ENCODE assay signal across 1 cellular context in the genomic region with DNA sequence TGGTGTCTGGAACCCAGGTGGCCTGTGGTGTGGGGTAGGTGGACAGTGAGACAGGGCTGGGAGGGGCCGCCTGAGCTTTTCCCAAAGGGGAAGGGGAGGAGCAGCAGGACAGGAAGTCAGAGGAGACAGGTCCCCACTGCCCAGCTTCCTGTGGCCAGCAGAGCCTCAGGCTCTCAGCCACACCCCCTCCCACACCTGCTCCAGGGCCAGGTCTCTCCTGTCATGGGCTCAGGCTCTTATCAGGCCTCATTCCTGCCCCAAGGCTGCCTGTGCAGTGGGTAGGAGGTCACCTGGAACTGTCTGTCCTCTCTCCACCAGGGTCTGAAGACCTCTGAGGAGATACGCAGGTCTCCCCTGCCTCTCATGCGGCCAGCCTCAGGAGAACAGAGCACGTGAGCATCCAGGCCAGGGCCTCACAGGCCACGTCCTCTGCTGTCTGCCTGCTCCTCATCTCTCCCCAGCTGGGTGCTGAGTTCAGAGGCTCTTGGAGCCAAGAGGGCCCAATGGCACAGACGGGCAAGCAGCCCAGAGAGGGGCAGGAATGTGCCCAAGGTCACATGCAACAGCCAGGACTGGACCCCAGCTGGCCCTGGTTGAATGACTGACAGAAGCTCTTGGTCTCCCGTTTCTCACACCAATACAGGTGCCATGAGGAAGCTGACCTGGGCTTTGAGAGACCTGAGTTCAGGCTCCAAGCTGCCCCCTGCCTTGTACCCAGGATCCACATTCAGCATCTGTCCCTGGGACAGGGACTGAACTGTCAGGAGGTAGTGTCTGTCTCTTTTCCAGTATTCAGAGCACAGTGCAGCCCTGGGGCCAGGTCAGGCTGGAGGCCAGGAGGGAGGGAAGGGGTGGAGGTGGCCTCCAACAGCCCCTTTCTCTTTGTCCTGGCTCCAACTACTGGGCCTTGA.
A peak's percentile ranks its signal among the peaks of the same experiment; 100 is the strongest.
TF ChIP-seq lines count a peak whose summit lies in the region.

No MANE protein-coding gene starts in this region.

TF ChIP-seq in K562, 482 proteins besides CTCF, POLR2A, EP300 and RAD21 (continues in another document):
- TF ChIP-seq, protein P1, sequence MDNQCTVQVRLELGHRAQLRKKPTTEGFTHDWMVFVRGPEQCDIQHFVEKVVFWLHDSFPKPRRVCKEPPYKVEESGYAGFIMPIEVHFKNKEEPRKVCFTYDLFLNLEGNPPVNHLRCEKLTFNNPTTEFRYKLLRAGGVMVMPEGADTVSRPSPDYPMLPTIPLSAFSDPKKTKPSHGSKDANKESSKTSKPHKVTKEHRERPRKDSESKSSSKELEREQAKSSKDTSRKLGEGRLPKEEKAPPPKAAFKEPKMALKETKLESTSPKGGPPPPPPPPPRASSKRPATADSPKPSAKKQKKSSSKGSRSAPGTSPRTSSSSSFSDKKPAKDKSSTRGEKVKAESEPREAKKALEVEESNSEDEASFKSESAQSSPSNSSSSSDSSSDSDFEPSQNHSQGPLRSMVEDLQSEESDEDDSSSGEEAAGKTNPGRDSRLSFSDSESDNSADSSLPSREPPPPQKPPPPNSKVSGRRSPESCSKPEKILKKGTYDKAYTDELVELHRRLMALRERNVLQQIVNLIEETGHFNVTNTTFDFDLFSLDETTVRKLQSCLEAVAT (IDR thresholded peaks at IDR 0.05) = no peak
- peak in 1 of 2 experiments; percentile 26; a peak in 1 of 4 replicates for TF ChIP-seq RCOR1 (IDR thresholded peaks at IDR 0.05; ENCODE audit: borderline replicate concordance in 1 of 2, low read depth in 2 of 2, low read length in 2 of 2)
- TF ChIP-seq GTF2E2 (tag; IDR thresholded peaks at IDR 0.05) = 0 out of 2 replicates have a peak, but pooled peaks have one; percentile 61
- peak; percentile 1 for TF ChIP-seq ZFP36 (IDR thresholded peaks at IDR 0.05; ENCODE audit: low read depth, low read length, partially characterized antibody)
- TF ChIP-seq, protein P2, sequence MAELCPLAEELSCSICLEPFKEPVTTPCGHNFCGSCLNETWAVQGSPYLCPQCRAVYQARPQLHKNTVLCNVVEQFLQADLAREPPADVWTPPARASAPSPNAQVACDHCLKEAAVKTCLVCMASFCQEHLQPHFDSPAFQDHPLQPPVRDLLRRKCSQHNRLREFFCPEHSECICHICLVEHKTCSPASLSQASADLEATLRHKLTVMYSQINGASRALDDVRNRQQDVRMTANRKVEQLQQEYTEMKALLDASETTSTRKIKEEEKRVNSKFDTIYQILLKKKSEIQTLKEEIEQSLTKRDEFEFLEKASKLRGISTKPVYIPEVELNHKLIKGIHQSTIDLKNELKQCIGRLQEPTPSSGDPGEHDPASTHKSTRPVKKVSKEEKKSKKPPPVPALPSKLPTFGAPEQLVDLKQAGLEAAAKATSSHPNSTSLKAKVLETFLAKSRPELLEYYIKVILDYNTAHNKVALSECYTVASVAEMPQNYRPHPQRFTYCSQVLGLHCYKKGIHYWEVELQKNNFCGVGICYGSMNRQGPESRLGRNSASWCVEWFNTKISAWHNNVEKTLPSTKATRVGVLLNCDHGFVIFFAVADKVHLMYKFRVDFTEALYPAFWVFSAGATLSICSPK (IDR thresholded peaks at IDR 0.05; ENCODE audit: borderline replicate concordance) = no peak
- no peak for TF ChIP-seq PPARD (CRISPR knock-in tag; IDR thresholded peaks at IDR 0.05)
- no peak for TF ChIP-seq ZKSCAN8 (CRISPR knock-in tag; IDR thresholded peaks at IDR 0.05)
- TF ChIP-seq CBFA2T3 (IDR thresholded peaks at IDR 0.05) = peak; percentile 54
- no peak for TF ChIP-seq ZNF347 (CRISPR knock-in tag; IDR thresholded peaks at IDR 0.05; ENCODE audit: low read depth)
- no peak for TF ChIP-seq GTF2A2 (tag; IDR thresholded peaks at IDR 0.05)
- no peak for TF ChIP-seq SIN3B (IDR thresholded peaks at IDR 0.05; ENCODE audit: low read depth)
- no peak for TF ChIP-seq ZNF695 (CRISPR knock-in tag; IDR thresholded peaks at IDR 0.05)
- no peak for TF ChIP-seq ZNF583 (CRISPR knock-in tag; IDR thresholded peaks at IDR 0.05)
- peak; percentile 76 for TF ChIP-seq SPI1 (IDR thresholded peaks at IDR 0.05; ENCODE audit: borderline replicate concordance, low read depth, low read length)
- TF ChIP-seq ZNF239 (CRISPR knock-in tag; IDR thresholded peaks at IDR 0.05) = no peak
- TF ChIP-seq CBX1 (IDR thresholded peaks at IDR 0.05; ENCODE audit: low read depth) = no peak
- TF ChIP-seq ELF1 (tag; IDR thresholded peaks at IDR 0.05) = no peak
- no peak for TF ChIP-seq FOXK2 (conservative IDR thresholded peaks at IDR 0.05 in 1 of 2, IDR thresholded peaks at IDR 0.05 in 1 of 2; ENCODE audit: low read depth in 2 of 2)
- TF ChIP-seq RBM25 (IDR thresholded peaks at IDR 0.05; ENCODE audit: low read depth, low read length, severe bottlenecking) = no peak
- TF ChIP-seq JUND (IDR thresholded peaks at IDR 0.05; ENCODE audit: borderline replicate concordance, low read depth, low read length) = 0 out of 2 replicates have a peak, but pooled peaks have one; percentile 23
- no peak for TF ChIP-seq JUND (tag; IDR thresholded peaks at IDR 0.05; ENCODE audit: borderline replicate concordance, low read depth, low read length)
- TF ChIP-seq CTBP1 (IDR thresholded peaks at IDR 0.05; ENCODE audit: borderline replicate concordance) = peak; percentile 59; the same call in 1 of the 2 replicates
- peak in 1 of 2 experiments; percentile 31; a peak in 1 of 4 replicates for TF ChIP-seq HDAC1 (IDR thresholded peaks at IDR 0.05)
- TF ChIP-seq ZNF316 (IDR thresholded peaks at IDR 0.05) = no peak
- peak; percentile 59; the same call in 1 of the 2 replicates for TF ChIP-seq MXI1 (IDR thresholded peaks at IDR 0.05; ENCODE audit: low read depth, low read length)
- TF ChIP-seq RBM22 (IDR thresholded peaks at IDR 0.05; ENCODE audit: low read depth, low read length, poor library complexity, severe bottlenecking) = no peak
- TF ChIP-seq CBFB (CRISPR knock-in tag; IDR thresholded peaks at IDR 0.05) = no peak
- peak; percentile 61 for TF ChIP-seq GABPB1 (CRISPR knock-in tag; IDR thresholded peaks at IDR 0.05)
- TF ChIP-seq, protein P3, sequence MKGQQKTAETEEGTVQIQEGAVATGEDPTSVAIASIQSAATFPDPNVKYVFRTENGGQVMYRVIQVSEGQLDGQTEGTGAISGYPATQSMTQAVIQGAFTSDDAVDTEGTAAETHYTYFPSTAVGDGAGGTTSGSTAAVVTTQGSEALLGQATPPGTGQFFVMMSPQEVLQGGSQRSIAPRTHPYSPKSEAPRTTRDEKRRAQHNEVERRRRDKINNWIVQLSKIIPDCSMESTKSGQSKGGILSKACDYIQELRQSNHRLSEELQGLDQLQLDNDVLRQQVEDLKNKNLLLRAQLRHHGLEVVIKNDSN (CRISPR knock-in tag; IDR thresholded peaks at IDR 0.05) = peak; percentile 80
- TF ChIP-seq, protein P4, sequence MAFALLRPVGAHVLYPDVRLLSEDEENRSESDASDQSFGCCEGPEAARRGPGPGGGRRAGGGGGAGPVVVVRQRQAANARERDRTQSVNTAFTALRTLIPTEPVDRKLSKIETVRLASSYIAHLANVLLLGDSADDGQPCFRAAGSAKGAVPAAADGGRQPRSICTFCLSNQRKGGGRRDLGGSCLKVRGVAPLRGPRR (CRISPR knock-in tag; IDR thresholded peaks at IDR 0.05) = no peak
- TF ChIP-seq, protein P5, sequence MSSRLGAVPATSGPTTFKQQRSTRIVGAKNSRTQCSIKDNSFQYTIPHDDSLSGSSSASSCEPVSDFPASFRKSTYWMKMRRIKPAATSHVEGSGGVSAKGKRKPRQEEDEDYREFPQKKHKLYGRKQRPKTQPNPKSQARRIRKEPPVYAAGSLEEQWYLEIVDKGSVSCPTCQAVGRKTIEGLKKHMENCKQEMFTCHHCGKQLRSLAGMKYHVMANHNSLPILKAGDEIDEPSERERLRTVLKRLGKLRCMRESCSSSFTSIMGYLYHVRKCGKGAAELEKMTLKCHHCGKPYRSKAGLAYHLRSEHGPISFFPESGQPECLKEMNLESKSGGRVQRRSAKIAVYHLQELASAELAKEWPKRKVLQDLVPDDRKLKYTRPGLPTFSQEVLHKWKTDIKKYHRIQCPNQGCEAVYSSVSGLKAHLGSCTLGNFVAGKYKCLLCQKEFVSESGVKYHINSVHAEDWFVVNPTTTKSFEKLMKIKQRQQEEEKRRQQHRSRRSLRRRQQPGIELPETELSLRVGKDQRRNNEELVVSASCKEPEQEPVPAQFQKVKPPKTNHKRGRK (tag; IDR thresholded peaks at IDR 0.05) = no peak
- TF ChIP-seq, protein P6, sequence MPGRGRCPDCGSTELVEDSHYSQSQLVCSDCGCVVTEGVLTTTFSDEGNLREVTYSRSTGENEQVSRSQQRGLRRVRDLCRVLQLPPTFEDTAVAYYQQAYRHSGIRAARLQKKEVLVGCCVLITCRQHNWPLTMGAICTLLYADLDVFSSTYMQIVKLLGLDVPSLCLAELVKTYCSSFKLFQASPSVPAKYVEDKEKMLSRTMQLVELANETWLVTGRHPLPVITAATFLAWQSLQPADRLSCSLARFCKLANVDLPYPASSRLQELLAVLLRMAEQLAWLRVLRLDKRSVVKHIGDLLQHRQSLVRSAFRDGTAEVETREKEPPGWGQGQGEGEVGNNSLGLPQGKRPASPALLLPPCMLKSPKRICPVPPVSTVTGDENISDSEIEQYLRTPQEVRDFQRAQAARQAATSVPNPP (IDR thresholded peaks at IDR 0.05; ENCODE audit: borderline replicate concordance, insufficient read depth, insufficient read length) = no peak
- TF ChIP-seq KHSRP (IDR thresholded peaks at IDR 0.05) = no peak
- TF ChIP-seq ZEB2 (IDR thresholded peaks at IDR 0.05) = peak; percentile 35; the same call in 1 of the 2 replicates
- peak; percentile 52 for TF ChIP-seq CBFA2T2 (conservative IDR thresholded peaks at IDR 0.05)
- TF ChIP-seq CREB1 (IDR thresholded peaks at IDR 0.05) = no peak
- TF ChIP-seq CREB1 (CRISPR knock-in tag; IDR thresholded peaks at IDR 0.05) = no peak
- TF ChIP-seq SAP30 (IDR thresholded peaks at IDR 0.05; ENCODE audit: borderline replicate concordance, insufficient read depth, low read depth, low read length, poor library complexity, severe bottlenecking) = peak; percentile 30
- TF ChIP-seq, protein P7, sequence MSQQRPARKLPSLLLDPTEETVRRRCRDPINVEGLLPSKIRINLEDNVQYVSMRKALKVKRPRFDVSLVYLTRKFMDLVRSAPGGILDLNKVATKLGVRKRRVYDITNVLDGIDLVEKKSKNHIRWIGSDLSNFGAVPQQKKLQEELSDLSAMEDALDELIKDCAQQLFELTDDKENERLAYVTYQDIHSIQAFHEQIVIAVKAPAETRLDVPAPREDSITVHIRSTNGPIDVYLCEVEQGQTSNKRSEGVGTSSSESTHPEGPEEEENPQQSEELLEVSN (IDR thresholded peaks at IDR 0.05; ENCODE audit: borderline replicate concordance in 1 of 2, extremely low read depth in 1 of 2, insufficient read depth in 1 of 2, insufficient read length in 1 of 2, low read depth in 1 of 2, low read length in 1 of 2, poor library complexity in 1 of 2, severe bottlenecking in 1 of 2) = peak in 1 of 2 experiments; percentile 55
- TF ChIP-seq ZSCAN32 (CRISPR knock-in tag; IDR thresholded peaks at IDR 0.05) = no peak
- TF ChIP-seq, protein P8, sequence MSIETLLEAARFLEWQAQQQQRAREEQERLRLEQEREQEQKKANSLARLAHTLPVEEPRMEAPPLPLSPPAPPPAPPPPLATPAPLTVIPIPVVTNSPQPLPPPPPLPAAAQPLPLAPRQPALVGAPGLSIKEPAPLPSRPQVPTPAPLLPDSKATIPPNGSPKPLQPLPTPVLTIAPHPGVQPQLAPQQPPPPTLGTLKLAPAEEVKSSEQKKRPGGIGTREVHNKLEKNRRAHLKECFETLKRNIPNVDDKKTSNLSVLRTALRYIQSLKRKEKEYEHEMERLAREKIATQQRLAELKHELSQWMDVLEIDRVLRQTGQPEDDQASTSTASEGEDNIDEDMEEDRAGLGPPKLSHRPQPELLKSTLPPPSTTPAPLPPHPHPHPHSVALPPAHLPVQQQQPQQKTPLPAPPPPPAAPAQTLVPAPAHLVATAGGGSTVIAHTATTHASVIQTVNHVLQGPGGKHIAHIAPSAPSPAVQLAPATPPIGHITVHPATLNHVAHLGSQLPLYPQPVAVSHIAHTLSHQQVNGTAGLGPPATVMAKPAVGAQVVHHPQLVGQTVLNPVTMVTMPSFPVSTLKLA (conservative IDR thresholded peaks at IDR 0.05) = peak in 1 of 2 experiments; percentile 63; a peak in 2 of 4 replicates
- TF ChIP-seq ERF (CRISPR knock-in tag; IDR thresholded peaks at IDR 0.05) = no peak
- TF ChIP-seq ASH1L (IDR thresholded peaks at IDR 0.05; ENCODE audit: borderline replicate concordance, low read depth, partially characterized antibody) = no peak
- no peak for TF ChIP-seq TRIM28 (IDR thresholded peaks at IDR 0.05)
- TF ChIP-seq DMBX1 (CRISPR knock-in tag; IDR thresholded peaks at IDR 0.05; ENCODE audit: borderline replicate concordance) = peak; percentile 14; the same call in 1 of the 2 replicates
- TF ChIP-seq, protein P9, sequence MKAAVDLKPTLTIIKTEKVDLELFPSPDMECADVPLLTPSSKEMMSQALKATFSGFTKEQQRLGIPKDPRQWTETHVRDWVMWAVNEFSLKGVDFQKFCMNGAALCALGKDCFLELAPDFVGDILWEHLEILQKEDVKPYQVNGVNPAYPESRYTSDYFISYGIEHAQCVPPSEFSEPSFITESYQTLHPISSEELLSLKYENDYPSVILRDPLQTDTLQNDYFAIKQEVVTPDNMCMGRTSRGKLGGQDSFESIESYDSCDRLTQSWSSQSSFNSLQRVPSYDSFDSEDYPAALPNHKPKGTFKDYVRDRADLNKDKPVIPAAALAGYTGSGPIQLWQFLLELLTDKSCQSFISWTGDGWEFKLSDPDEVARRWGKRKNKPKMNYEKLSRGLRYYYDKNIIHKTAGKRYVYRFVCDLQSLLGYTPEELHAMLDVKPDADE (conservative IDR thresholded peaks at IDR 0.05; ENCODE audit: control insufficient read depth, low read depth, low read length) = 0 out of 2 replicates have a peak, but pooled peaks have one; percentile 21
- TF ChIP-seq CCNT2 (IDR thresholded peaks at IDR 0.05; ENCODE audit: borderline replicate concordance, extremely low read depth, insufficient read length, low read depth, low read length) = peak; percentile 32
- TF ChIP-seq EP400 (IDR thresholded peaks at IDR 0.05) = no peak
- TF ChIP-seq SP2 (IDR thresholded peaks at IDR 0.05; ENCODE audit: extremely low read depth, low read depth, low read length, poor library complexity, severe bottlenecking) = peak; percentile 10
